ENCODE assay signal across 1 cellular context in the genomic region with DNA sequence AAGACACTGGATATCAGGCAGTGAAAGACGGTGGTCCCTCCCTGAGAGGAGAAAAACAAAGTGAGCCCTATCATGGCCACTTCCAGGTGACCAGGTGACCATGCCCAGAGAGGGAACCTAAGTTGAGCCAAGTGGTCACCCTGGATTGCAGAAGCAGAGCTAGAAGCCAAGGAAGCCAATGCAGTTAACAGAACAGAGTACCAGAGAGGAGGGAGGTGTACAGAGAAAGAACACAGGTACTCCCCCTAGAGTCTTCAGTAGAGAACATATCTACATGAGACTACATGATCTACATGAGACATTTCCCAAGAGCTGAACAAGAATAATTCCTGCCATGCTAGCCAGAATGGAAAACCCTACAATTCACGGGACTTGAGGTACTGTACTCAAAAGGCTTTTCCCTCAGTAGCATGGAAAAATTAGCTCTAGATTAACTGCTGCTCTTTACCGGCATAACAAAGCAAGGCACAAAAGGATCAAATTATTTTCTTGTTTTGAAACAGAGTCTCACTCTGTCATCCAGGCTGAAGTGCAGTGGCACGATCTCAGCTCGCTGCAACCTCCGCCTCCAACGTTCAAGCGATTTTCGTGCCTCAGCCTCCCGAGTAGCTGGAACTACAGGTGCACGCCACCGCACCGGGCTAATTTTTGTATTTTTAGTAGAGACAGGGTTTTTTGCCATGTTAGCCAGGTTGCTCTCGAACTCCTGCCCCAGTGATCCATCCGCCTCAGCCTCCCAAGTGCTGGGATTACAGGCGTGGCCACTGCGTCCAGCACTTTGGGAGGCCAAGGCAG.
TF ChIP-seq lines count a peak whose summit lies in the region.

No MANE protein-coding gene starts in this region.

TF ChIP-seq in A549, 52 proteins besides CTCF, POLR2A, EP300 and RAD21 (continued from another document):
- TF ChIP-seq, protein P1, sequence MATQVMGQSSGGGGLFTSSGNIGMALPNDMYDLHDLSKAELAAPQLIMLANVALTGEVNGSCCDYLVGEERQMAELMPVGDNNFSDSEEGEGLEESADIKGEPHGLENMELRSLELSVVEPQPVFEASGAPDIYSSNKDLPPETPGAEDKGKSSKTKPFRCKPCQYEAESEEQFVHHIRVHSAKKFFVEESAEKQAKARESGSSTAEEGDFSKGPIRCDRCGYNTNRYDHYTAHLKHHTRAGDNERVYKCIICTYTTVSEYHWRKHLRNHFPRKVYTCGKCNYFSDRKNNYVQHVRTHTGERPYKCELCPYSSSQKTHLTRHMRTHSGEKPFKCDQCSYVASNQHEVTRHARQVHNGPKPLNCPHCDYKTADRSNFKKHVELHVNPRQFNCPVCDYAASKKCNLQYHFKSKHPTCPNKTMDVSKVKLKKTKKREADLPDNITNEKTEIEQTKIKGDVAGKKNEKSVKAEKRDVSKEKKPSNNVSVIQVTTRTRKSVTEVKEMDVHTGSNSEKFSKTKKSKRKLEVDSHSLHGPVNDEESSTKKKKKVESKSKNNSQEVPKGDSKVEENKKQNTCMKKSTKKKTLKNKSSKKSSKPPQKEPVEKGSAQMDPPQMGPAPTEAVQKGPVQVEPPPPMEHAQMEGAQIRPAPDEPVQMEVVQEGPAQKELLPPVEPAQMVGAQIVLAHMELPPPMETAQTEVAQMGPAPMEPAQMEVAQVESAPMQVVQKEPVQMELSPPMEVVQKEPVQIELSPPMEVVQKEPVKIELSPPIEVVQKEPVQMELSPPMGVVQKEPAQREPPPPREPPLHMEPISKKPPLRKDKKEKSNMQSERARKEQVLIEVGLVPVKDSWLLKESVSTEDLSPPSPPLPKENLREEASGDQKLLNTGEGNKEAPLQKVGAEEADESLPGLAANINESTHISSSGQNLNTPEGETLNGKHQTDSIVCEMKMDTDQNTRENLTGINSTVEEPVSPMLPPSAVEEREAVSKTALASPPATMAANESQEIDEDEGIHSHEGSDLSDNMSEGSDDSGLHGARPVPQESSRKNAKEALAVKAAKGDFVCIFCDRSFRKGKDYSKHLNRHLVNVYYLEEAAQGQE (IDR thresholded peaks at IDR 0.05) = no peak
- TF ChIP-seq HMGXB4 (CRISPR knock-in tag; IDR thresholded peaks at IDR 0.05; ENCODE audit: borderline replicate concordance) (no peak), PBX3 (IDR thresholded peaks at IDR 0.05) (no peak), HOXB13 (CRISPR knock-in tag; IDR thresholded peaks at IDR 0.05; ENCODE audit: low read depth) (no peak), CHD2 (IDR thresholded peaks at IDR 0.05; ENCODE audit: low read length, partially characterized antibody) (no peak), RCOR1 (IDR thresholded peaks at IDR 0.05; ENCODE audit: low read depth, low read length) (no peak)
- TF ChIP-seq, protein P2, sequence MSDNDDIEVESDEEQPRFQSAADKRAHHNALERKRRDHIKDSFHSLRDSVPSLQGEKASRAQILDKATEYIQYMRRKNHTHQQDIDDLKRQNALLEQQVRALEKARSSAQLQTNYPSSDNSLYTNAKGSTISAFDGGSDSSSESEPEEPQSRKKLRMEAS (IDR thresholded peaks at IDR 0.05) = no peak
- TF ChIP-seq, protein P3, sequence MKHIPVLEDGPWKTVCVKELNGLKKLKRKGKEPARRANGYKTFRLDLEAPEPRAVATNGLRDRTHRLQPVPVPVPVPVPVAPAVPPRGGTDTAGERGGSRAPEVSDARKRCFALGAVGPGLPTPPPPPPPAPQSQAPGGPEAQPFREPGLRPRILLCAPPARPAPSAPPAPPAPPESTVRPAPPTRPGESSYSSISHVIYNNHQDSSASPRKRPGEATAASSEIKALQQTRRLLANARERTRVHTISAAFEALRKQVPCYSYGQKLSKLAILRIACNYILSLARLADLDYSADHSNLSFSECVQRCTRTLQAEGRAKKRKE (CRISPR knock-in tag; IDR thresholded peaks at IDR 0.05; ENCODE audit: low read depth) = no peak
TF ChIP-seq in A549: peak in this region for 0.
